In genomic region chr11:1998861-1999260, GRCh38 we compare ENCODE assay signal across 33 cellular contexts. TPM values are rescaled to one million over a fixed set of nuclear protein-coding genes. Genes with fewer than 3 reads are reported as not detected.
"Had no signal": no experiment of that assay in that cellular context is flagged by ENCODE, and none has a peak within 500 bp of the region (broad histone marks: within the 10 kb centered on the region; RNA-seq: fewer than 3 reads in every experiment).

No MANE protein-coding gene starts in this region.

- H3K36me3 ChIP-seq: adrenal gland had no signal

- DNase-seq: activated CD4-positive, alpha-beta memory T cell treated with anti-CD3 and anti-CD28 coated beads for 36 hours; activated CD4-positive, alpha-beta T cell treated with anti-CD3 and anti-CD28 coated beads for 36 hours; activated CD4-positive, alpha-beta T cell treated with anti-CD3 and anti-CD28 coated beads, Interleukin-2, amount 10 ng/mL, durations not matched to agents 24 days and 14 days; activated CD4-positive, CD25-positive, alpha-beta regulatory T cell; activated CD4-positive, CD25-positive, alpha-beta regulatory T cell treated with anti-CD3 and anti-CD28 coated beads, Interleukin-2, amount 50 U/mL, for 72 hours; activated CD8-positive, alpha-beta memory T cell treated with anti-CD3 and anti-CD28 coated beads, Interleukin-2, amount 10 ng/mL, durations not matched to agents 7 days and 5 days; activated CD8-positive, alpha-beta memory T cell treated with anti-CD3 and anti-CD28 coated beads, Interleukin-2, amount 50 U/mL, for 4 hours; activated CD8-positive, alpha-beta T cell treated with anti-CD3 and anti-CD28 coated beads, Interleukin-2, amount 10 ng/mL, durations not matched to agents 7 days and 5 days; activated effector memory CD4-positive, alpha-beta T cell treated with anti-CD3 and anti-CD28 coated beads, Interleukin-2, amount 50 U/mL, for 16 hours; activated naive CD4-positive, alpha-beta T cell treated with anti-CD3 and anti-CD28 coated beads for 36 hours; activated naive CD8-positive, alpha-beta T cell treated with anti-CD3 and anti-CD28 coated beads for 36 hours; activated naive CD8-positive, alpha-beta T cell treated with anti-CD3 and anti-CD28 coated beads, Interleukin-2, amount 50 U/mL, for 24 hours; activated T-cell treated with anti-CD3 and anti-CD28 coated beads, Interleukin-2, amount 50 U/mL, for 1 hour; activated T-cell treated with anti-CD3 and anti-CD28 coated beads, Interleukin-2, amount 50 U/mL, for 48 hours; adrenal gland; amygdala; aorta; body of pancreas; caudate nucleus; cortex of kidney; dermis blood vessel endothelial cell; effector CD4-positive, alpha-beta T cell; effector memory CD8-positive, alpha-beta T cell; foreskin fibroblast; glutamatergic neuron; T-helper 2 cell had no signal

- H3K4me1 Mint-ChIP-seq: activated CD4-positive, alpha-beta T cell treated with anti-CD3 and anti-CD28 coated beads for 36 hours; activated CD4-positive, alpha-beta T cell treated with anti-CD3 and anti-CD28 coated beads, Interleukin-2, amount 10 ng/mL, durations not matched to agents 24 days and 14 days; activated CD8-positive, alpha-beta memory T cell treated with anti-CD3 and anti-CD28 coated beads, Interleukin-2, amount 10 ng/mL, durations not matched to agents 7 days and 5 days; activated naive CD4-positive, alpha-beta T cell treated with anti-CD3 and anti-CD28 coated beads, Interleukin-2, amount 50 U/mL, for 24 hours; activated naive CD8-positive, alpha-beta T cell treated with anti-CD3 and anti-CD28 coated beads for 36 hours; activated naive CD8-positive, alpha-beta T cell treated with anti-CD3 and anti-CD28 coated beads, Interleukin-2, amount 50 U/mL, for 24 hours had no signal

- H3K27ac Mint-ChIP-seq: activated CD4-positive, alpha-beta memory T cell treated with anti-CD3 and anti-CD28 coated beads for 36 hours; activated CD4-positive, alpha-beta T cell treated with anti-CD3 and anti-CD28 coated beads for 36 hours; activated CD4-positive, alpha-beta T cell treated with anti-CD3 and anti-CD28 coated beads, Interleukin-2, amount 10 ng/mL, durations not matched to agents 24 days and 14 days; activated CD8-positive, alpha-beta memory T cell treated with anti-CD3 and anti-CD28 coated beads, Interleukin-2, amount 10 ng/mL, durations not matched to agents 7 days and 5 days; activated CD8-positive, alpha-beta T cell treated with anti-CD3 and anti-CD28 coated beads, Interleukin-2, amount 10 ng/mL, durations not matched to agents 7 days and 5 days; activated naive CD4-positive, alpha-beta T cell treated with anti-CD3 and anti-CD28 coated beads for 36 hours; activated naive CD4-positive, alpha-beta T cell treated with anti-CD3 and anti-CD28 coated beads, Interleukin-2, amount 50 U/mL, for 24 hours; activated naive CD8-positive, alpha-beta T cell treated with anti-CD3 and anti-CD28 coated beads for 36 hours; activated naive CD8-positive, alpha-beta T cell treated with anti-CD3 and anti-CD28 coated beads, Interleukin-2, amount 50 U/mL, for 24 hours; activated T-helper 1 cell treated with anti-CD3 and anti-CD28 coated beads, Interleukin-12 subunit alpha, Interleukin-12 subunit beta, Interleukin-2, Interleukin-4 antibody, amounts not matched to agents 30 ng/mL and 10 ng/mL and 1 ng/mL, durations not matched to agents 14 hours and 24 hours and 36 hours; activated T-helper 2 cell treated with anti-CD3 and anti-CD28 coated beads, Interferon-gamma antibody, Interleukin-2, Interleukin-4, amounts not matched to agents 10 μg/mL and 5 μg/mL and 100 μg/mL, durations not matched to agents 14 hours and 24 hours and 36 hours; effector memory CD8-positive, alpha-beta T cell had no signal

- H3K36me3 Mint-ChIP-seq: activated CD4-positive, alpha-beta memory T cell treated with anti-CD3 and anti-CD28 coated beads for 36 hours; activated CD8-positive, alpha-beta memory T cell treated with anti-CD3 and anti-CD28 coated beads, Interleukin-2, amount 10 ng/mL, durations not matched to agents 7 days and 5 days; activated naive CD4-positive, alpha-beta T cell treated with anti-CD3 and anti-CD28 coated beads, Interleukin-2, amount 50 U/mL, for 24 hours; activated naive CD8-positive, alpha-beta T cell treated with anti-CD3 and anti-CD28 coated beads for 36 hours had no signal

- H3K27me3 ChIP-seq: adrenal gland, body of pancreas had no signal

- FAIRE-seq: colon, frontal cortex had no signal

- H3K9me3 ChIP-seq: adrenal gland, body of pancreas had no signal

- H3K4me3 Mint-ChIP-seq: activated CD4-positive, alpha-beta memory T cell treated with anti-CD3 and anti-CD28 coated beads for 36 hours; activated CD4-positive, alpha-beta T cell treated with anti-CD3 and anti-CD28 coated beads for 36 hours; activated CD4-positive, alpha-beta T cell treated with anti-CD3 and anti-CD28 coated beads, Interleukin-2, amount 10 ng/mL, durations not matched to agents 24 days and 14 days; activated CD8-positive, alpha-beta memory T cell treated with anti-CD3 and anti-CD28 coated beads, Interleukin-2, amount 10 ng/mL, durations not matched to agents 7 days and 5 days; activated CD8-positive, alpha-beta T cell treated with anti-CD3 and anti-CD28 coated beads, Interleukin-2, amount 10 ng/mL, durations not matched to agents 7 days and 5 days; activated naive CD4-positive, alpha-beta T cell treated with anti-CD3 and anti-CD28 coated beads for 36 hours; activated naive CD4-positive, alpha-beta T cell treated with anti-CD3 and anti-CD28 coated beads, Interleukin-2, amount 50 U/mL, for 24 hours; activated naive CD8-positive, alpha-beta T cell treated with anti-CD3 and anti-CD28 coated beads for 36 hours; activated naive CD8-positive, alpha-beta T cell treated with anti-CD3 and anti-CD28 coated beads, Interleukin-2, amount 50 U/mL, for 24 hours; activated T-helper 1 cell treated with anti-CD3 and anti-CD28 coated beads, Interleukin-12 subunit alpha, Interleukin-12 subunit beta, Interleukin-2, Interleukin-4 antibody, amounts not matched to agents 30 ng/mL and 10 ng/mL and 1 ng/mL, durations not matched to agents 14 hours and 24 hours and 36 hours; effector memory CD8-positive, alpha-beta T cell had no signal

- H3K4me3 ChIP-seq: adrenal gland, body of pancreas had no signal

- H3K9me3 Mint-ChIP-seq: activated CD4-positive, alpha-beta memory T cell treated with anti-CD3 and anti-CD28 coated beads for 36 hours; activated CD4-positive, alpha-beta T cell treated with anti-CD3 and anti-CD28 coated beads, Interleukin-2, amount 10 ng/mL, durations not matched to agents 24 days and 14 days; activated naive CD4-positive, alpha-beta T cell treated with anti-CD3 and anti-CD28 coated beads for 36 hours; activated naive CD4-positive, alpha-beta T cell treated with anti-CD3 and anti-CD28 coated beads, Interleukin-2, amount 50 U/mL, for 24 hours; activated naive CD8-positive, alpha-beta T cell treated with anti-CD3 and anti-CD28 coated beads for 36 hours; activated naive CD8-positive, alpha-beta T cell treated with anti-CD3 and anti-CD28 coated beads, Interleukin-2, amount 50 U/mL, for 24 hours; activated T-helper 1 cell treated with anti-CD3 and anti-CD28 coated beads, Interleukin-12 subunit alpha, Interleukin-12 subunit beta, Interleukin-2, Interleukin-4 antibody, amounts not matched to agents 30 ng/mL and 10 ng/mL and 1 ng/mL, durations not matched to agents 14 hours and 24 hours and 36 hours; activated T-helper 2 cell treated with anti-CD3 and anti-CD28 coated beads, Interferon-gamma antibody, Interleukin-2, Interleukin-4, amounts not matched to agents 10 μg/mL and 5 μg/mL and 100 μg/mL, durations not matched to agents 14 hours and 24 hours and 36 hours; effector memory CD8-positive, alpha-beta T cell had no signal

- H3K27me3 Mint-ChIP-seq: activated CD4-positive, alpha-beta memory T cell treated with anti-CD3 and anti-CD28 coated beads for 36 hours; activated CD4-positive, alpha-beta T cell treated with anti-CD3 and anti-CD28 coated beads for 36 hours; activated CD4-positive, alpha-beta T cell treated with anti-CD3 and anti-CD28 coated beads, Interleukin-2, amount 10 ng/mL, durations not matched to agents 24 days and 14 days; activated CD8-positive, alpha-beta memory T cell treated with anti-CD3 and anti-CD28 coated beads, Interleukin-2, amount 10 ng/mL, durations not matched to agents 7 days and 5 days; activated naive CD4-positive, alpha-beta T cell treated with anti-CD3 and anti-CD28 coated beads, Interleukin-2, amount 50 U/mL, for 24 hours; activated naive CD8-positive, alpha-beta T cell treated with anti-CD3 and anti-CD28 coated beads for 36 hours; activated naive CD8-positive, alpha-beta T cell treated with anti-CD3 and anti-CD28 coated beads, Interleukin-2, amount 50 U/mL, for 24 hours; effector memory CD8-positive, alpha-beta T cell had no signal

- ATAC-seq: activated CD4-positive, alpha-beta T cell treated with anti-CD3 and anti-CD28 coated beads for 36 hours; activated CD8-positive, alpha-beta memory T cell treated with anti-CD3 and anti-CD28 coated beads, Interleukin-2, amount 10 ng/mL, durations not matched to agents 7 days and 5 days; activated naive CD8-positive, alpha-beta T cell treated with anti-CD3 and anti-CD28 coated beads, Interleukin-2, amount 50 U/mL, for 24 hours had no signal

- H3K4me1 ChIP-seq: adrenal gland, body of pancreas had no signal

- H3K27ac ChIP-seq: adrenal gland, body of pancreas had no signal

RNA-seq across cellular contexts. Expression of gene H19, which starts 1.2 kb away (rescaled TPM):
- total RNA-seq: activated CD4-positive, alpha-beta memory T cell treated with anti-CD3 and anti-CD28 coated beads for 36 hours; activated CD4-positive, alpha-beta T cell treated with anti-CD3 and anti-CD28 coated beads for 36 hours; activated CD4-positive, alpha-beta T cell treated with anti-CD3 and anti-CD28 coated beads, Interleukin-2, amount 10 ng/mL, durations not matched to agents 24 days and 14 days; activated CD8-positive, alpha-beta memory T cell treated with anti-CD3 and anti-CD28 coated beads for 36 hours; activated CD8-positive, alpha-beta memory T cell treated with anti-CD3 and anti-CD28 coated beads, Interleukin-2, amount 10 ng/mL, durations not matched to agents 7 days and 5 days; activated CD8-positive, alpha-beta T cell treated with anti-CD3 and anti-CD28 coated beads, Interleukin-2, amount 10 ng/mL, durations not matched to agents 7 days and 5 days; activated naive CD4-positive, alpha-beta T cell treated with anti-CD3 and anti-CD28 coated beads for 36 hours; activated naive CD8-positive, alpha-beta T cell treated with anti-CD3 and anti-CD28 coated beads for 36 hours; activated T-helper 1 cell treated with anti-CD3 and anti-CD28 coated beads, Interleukin-12 subunit alpha, Interleukin-12 subunit beta, Interleukin-2, Interleukin-4 antibody, amounts not matched to agents 30 ng/mL and 10 ng/mL and 1 ng/mL, durations not matched to agents 14 hours and 24 hours and 36 hours; activated T-helper 2 cell treated with anti-CD3 and anti-CD28 coated beads, Interferon-gamma antibody, Interleukin-2, Interleukin-4, amounts not matched to agents 10 μg/mL and 5 μg/mL and 100 μg/mL, durations not matched to agents 14 hours and 24 hours and 36 hours; T-helper 1 cell treated with Interleukin-12 subunit alpha and Interleukin-12 subunit beta and Interleukin-4 antibody, amounts not matched to agents 30 ng/mL and 1 ng/mL, for 36 hours had no signal
